18 cellular contexts compared by ENCODE assay signal in genomic region chr13:38385152-38385891, GRCh38.
"Had no signal": no experiment of that assay in that cellular context is flagged by ENCODE, and none has a peak within 500 bp of the region (broad histone marks: within the 10 kb centered on the region; RNA-seq: fewer than 3 reads in every experiment).

No MANE protein-coding gene starts in this region.

- H3K27ac ChIP-seq: prostate gland, stomach, vagina had no signal

- H3K36me3 ChIP-seq: prostate gland, stomach, vagina had no signal

- H3K27me3 ChIP-seq: stomach, vagina had no signal

- H3K9me3 ChIP-seq: prostate gland, stomach, vagina had no signal

- DNase-seq: activated CD4-positive, alpha-beta memory T cell treated with anti-CD3 and anti-CD28 coated beads for 36 hours; activated CD4-positive, alpha-beta T cell treated with anti-CD3 and anti-CD28 coated beads for 36 hours; activated T-cell treated with anti-CD3 and anti-CD28 coated beads for 4 hours; amniotic stem cell; caudate nucleus; effector memory CD8-positive, alpha-beta T cell; foreskin melanocyte; kidney glomerular epithelial cell; left ventricle myocardium superior; naive B cell; right cardiac atrium; small intestine; stimulated activated CD4-positive, alpha-beta T cell treated with anti-CD3 and anti-CD28 coated beads, Interleukin-4, amount 100 ng/mL, for 1 hour; stomach; T-helper 2 cell; trophoblast cell had no signal

- H3K4me3 ChIP-seq: prostate gland, stomach, vagina had no signal

- H3K4me1 ChIP-seq: prostate gland, stomach, vagina had no signal
